In genomic region chr1:21903638-21904474, GRCh38 we compare ENCODE assay signal across 14 cellular contexts. TPM values are rescaled to one million over a fixed set of nuclear protein-coding genes. Genes with fewer than 3 reads are reported as not detected.
DNase-seq lines count a peak whose midpoint lies in the region; ATAC-seq, FAIRE-seq and TF ChIP-seq lines count a peak whose summit lies in the region.
"Had no signal": no experiment of that assay in that cellular context is flagged by ENCODE, and none has a peak within 500 bp of the region (broad histone marks: within the 10 kb centered on the region; RNA-seq: fewer than 3 reads in every experiment).

No MANE protein-coding gene starts in this region.

- peak overlapping the region; percentile 66 for H3K27ac Mint-ChIP-seq in astrocyte (ENCODE audit: unreplicated experiment)

- peaks cover 45% of the 10 kb centered on the region for H3K79me2 ChIP-seq in astrocyte (ENCODE audit: insufficient read depth, low read length)

- H3K36me3 ChIP-seq in H7 (replicated peaks; ENCODE audit: control insufficient read depth, insufficient read depth, low read length) (no peaks in the 10 kb centered on the region), astrocyte (ENCODE audit: insufficient read depth, low read length) (no peaks in the 10 kb centered on the region), left lung (no peaks in the 10 kb centered on the region)

- H2AFZ ChIP-seq in astrocyte (ENCODE audit: low read depth, low read length), result no peak overlapping the region

- ATAC-seq in left lung (no peak), foreskin keratinocyte (no peak)

- H3K9me3 ChIP-seq in astrocyte (ENCODE audit: insufficient read depth, low read depth, low read length), result no peaks in the 10 kb centered on the region
- H3K9me3 ChIP-seq in left lung, result no peaks in the 10 kb centered on the region

- no peak overlapping the region for H3K4me3 Mint-ChIP-seq in astrocyte (ENCODE audit: unreplicated experiment)
- H3K4me3 Mint-ChIP-seq: neural crest cell had no signal

- DNase-seq in H7 (peak; percentile 61), astrocyte (ENCODE audit: low read depth) (no peak), left lung (no peak), dermis blood vessel endothelial cell (no peak), epidermal melanocyte (ENCODE audit: insufficient read length, low spot score) (no peak), foreskin keratinocyte (no peak), ureter (ENCODE audit: low spot score) (no peak)
- DNase-seq: activated effector memory CD4-positive, alpha-beta T cell treated with Interleukin-2 at 50 U/mL for 16 hours; central memory CD4-positive, alpha-beta T cell; GDM1; NCI-H187 had no signal

- no peaks in the 10 kb centered on the region for H3K27me3 Mint-ChIP-seq in astrocyte (ENCODE audit: low read depth, unreplicated experiment)

- H3K4me1 ChIP-seq in astrocyte (ENCODE audit: insufficient read depth, low read length) (peaks cover 44% of the 10 kb centered on the region), left lung (peaks cover 39 to 80% of the 10 kb centered on the region in 2 donors), foreskin keratinocyte (no peaks in the 10 kb centered on the region)

- H4K20me1 ChIP-seq in astrocyte (ENCODE audit: insufficient read depth, low read length), result peaks cover 48% of the 10 kb centered on the region

- intact Hi-C loops in left lung (cut with DNase I), result no loop called here

- H3K36me3 Mint-ChIP-seq in astrocyte (ENCODE audit: low read depth, unreplicated experiment), result peaks cover 15% of the 10 kb centered on the region

- no peak for FAIRE-seq in astrocyte (lab: Jason Lieb, UNC)
- FAIRE-seq: GM18507 had no signal

- H3K27me3 ChIP-seq in H7 (ENCODE audit: control insufficient read depth, insufficient read depth, low read length) (no peaks in the 10 kb centered on the region), astrocyte (ENCODE audit: insufficient read depth, low read length) (no peaks in the 10 kb centered on the region), left lung (no peaks in the 10 kb centered on the region), foreskin keratinocyte (no peaks in the 10 kb centered on the region)

- H3K9me3 Mint-ChIP-seq in astrocyte (ENCODE audit: unreplicated experiment), result no peaks in the 10 kb centered on the region
- H3K9me3 Mint-ChIP-seq: neural crest cell had no signal

- peak overlapping the region; percentile 79 for H3K27ac ChIP-seq in astrocyte (ENCODE audit: low read depth, low read length)
- peak overlapping the region; percentile 19 to 66 for H3K27ac ChIP-seq in left lung
- H3K27ac ChIP-seq in skin epidermis, result peak overlapping the region in 20 of 21 experiments; percentile 25 to 90 (median 62)
- no peak overlapping the region for H3K27ac ChIP-seq in foreskin keratinocyte

- peak overlapping the region; percentile 40 for H3K9ac ChIP-seq in astrocyte (ENCODE audit: low read length)

- peaks cover 37% of the 10 kb centered on the region for H3K4me1 Mint-ChIP-seq in astrocyte (ENCODE audit: low read depth, unreplicated experiment)

- no peak overlapping the region for H3K4me2 ChIP-seq in astrocyte (ENCODE audit: low read length)

- H3K4me3 ChIP-seq in H7 (ENCODE audit: insufficient read depth, low read depth, low read length) (no peak overlapping the region), astrocyte (ENCODE audit: insufficient read depth, low read depth, low read length) (no peak overlapping the region), left lung (no peak overlapping the region), skin epidermis (no peak overlapping the region)

- TF ChIP-seq CTCF in astrocyte (IDR thresholded peaks at IDR 0.05; ENCODE audit: insufficient read depth, low read depth, low read length), result no peak
- TF ChIP-seq CTCF in left lung (IDR thresholded peaks at IDR 0.05), result no peak
- TF ChIP-seq CTCF in foreskin keratinocyte (conservative IDR thresholded peaks at IDR 0.05), result no peak

RNA-seq across cellular contexts. Expression of gene HSPG2, which starts 33.3 kb away (rescaled TPM):
- total RNA-seq in H7 (2014; rRNA removed; shearing (Covaris generic)), result 43.5 and 49.2 TPM in 2 replicates
- 249 and 262 TPM in 2 replicates for total RNA-seq in astrocyte
- total RNA-seq in left lung, result 100 to 1,000 TPM; 324 to 434 TPM
- total RNA-seq in dermis blood vessel endothelial cell, result 1,406 and 1,997 TPM in 2 replicates
- total RNA-seq in foreskin keratinocyte, result 44.6 and 57.5 TPM in 2 replicates
- polyA plus RNA-seq in foreskin keratinocyte, result 36.2 and 44.7 TPM in 2 replicates
- total RNA-seq in ureter, result 298 TPM
